Comparison of ENCODE assay signal across 8 cellular contexts in the genomic region with DNA sequence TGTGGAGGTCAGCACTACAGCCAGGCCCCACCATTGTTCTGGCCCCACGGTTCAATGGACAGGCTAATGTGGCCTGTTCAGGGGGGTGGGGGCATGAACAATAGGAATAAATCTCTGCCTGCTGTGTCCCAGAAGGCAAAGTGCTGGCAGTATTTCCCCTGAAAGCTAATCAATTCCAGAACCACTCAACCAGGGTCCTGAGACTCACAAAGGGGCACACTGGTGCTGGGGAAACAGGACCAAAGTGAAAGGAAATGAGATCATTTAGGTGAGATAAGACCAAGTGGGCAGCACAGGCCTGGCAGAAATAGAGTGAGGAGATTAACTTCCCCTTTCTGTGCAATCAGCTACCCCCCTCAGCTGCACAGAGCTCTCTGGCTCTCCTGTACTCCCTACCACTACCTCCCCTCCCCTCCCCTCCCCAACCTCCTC. TPM values are rescaled to one million over a fixed set of nuclear protein-coding genes. Genes with fewer than 3 reads are reported as not detected.
DNase-seq lines count a peak whose midpoint lies in the region; ATAC-seq and TF ChIP-seq lines count a peak whose summit lies in the region.

No MANE protein-coding gene starts in this region.

- H3K9me2 ChIP-seq in Karpas-422 (replicated peaks; ENCODE audit: insufficient read depth, low read length) = no peaks in the 10 kb centered on the region

- H3K4me3 Mint-ChIP-seq in activated CD8-positive, alpha-beta memory T cell treated with anti-CD3 and anti-CD28 coated beads, Interleukin-2, amount 10 ng/mL, durations not matched to agents 7 days and 5 days = no peak overlapping the region

- ATAC-seq in GM18498 (IDR thresholded peaks at IDR 0.05; ENCODE audit: unreplicated experiment) (peak; percentile 65), GM21576 (IDR thresholded peaks at IDR 0.05; ENCODE audit: unreplicated experiment) (peak; percentile 55), left lung (no peak)
- ATAC-seq in activated CD8-positive, alpha-beta memory T cell treated with anti-CD3 and anti-CD28 coated beads, Interleukin-2, amount 10 ng/mL, durations not matched to agents 7 days and 5 days = no peak

- H3K4me1 ChIP-seq in Karpas-422 (ENCODE audit: low read length) (peaks cover 52% of the 10 kb centered on the region), right atrium auricular region (peaks cover 0 to 13% of the 10 kb centered on the region in 2 donors), left lung (no peaks in the 10 kb centered on the region), colonic mucosa (no peaks in the 10 kb centered on the region)

- peak; percentile 95 for DNase-seq in Karpas-422
- DNase-seq in epithelial cell of proximal tubule (ENCODE audit: low read depth) = peak; percentile 35
- DNase-seq in right atrium auricular region (ENCODE audit: low spot score) = no peak
- DNase-seq in activated CD8-positive, alpha-beta memory T cell treated with anti-CD3 and anti-CD28 coated beads, Interleukin-2, amount 10 ng/mL, durations not matched to agents 7 days and 5 days = no peak
- no peak for DNase-seq in left lung
- no peak for DNase-seq in colonic mucosa

- H3K27ac ChIP-seq in Karpas-422 (ENCODE audit: low read length) = peak overlapping the region; percentile 88
- no peak overlapping the region for H3K27ac ChIP-seq in right atrium auricular region
- H3K27ac ChIP-seq in left lung = no peak overlapping the region
- no peak overlapping the region for H3K27ac ChIP-seq in colonic mucosa

- H3K27me3 ChIP-seq in Karpas-422 (ENCODE audit: low read length) (no peaks in the 10 kb centered on the region), right atrium auricular region (no peaks in the 10 kb centered on the region), left lung (no peaks in the 10 kb centered on the region), colonic mucosa (no peaks in the 10 kb centered on the region)

- no peak overlapping the region for H3K27ac Mint-ChIP-seq in activated CD8-positive, alpha-beta memory T cell treated with anti-CD3 and anti-CD28 coated beads, Interleukin-2, amount 10 ng/mL, durations not matched to agents 7 days and 5 days

- H3K9me3 ChIP-seq in Karpas-422 (ENCODE audit: low read length) (no peaks in the 10 kb centered on the region), right atrium auricular region (no peaks in the 10 kb centered on the region), left lung (no peaks in the 10 kb centered on the region), colonic mucosa (no peaks in the 10 kb centered on the region)

- no peak for TF ChIP-seq CTCF in epithelial cell of proximal tubule (conservative IDR thresholded peaks at IDR 0.05; ENCODE audit: low read depth, low read length)
- TF ChIP-seq CTCF in right atrium auricular region (IDR thresholded peaks at IDR 0.05) = no peak
- TF ChIP-seq CTCF in left lung (IDR thresholded peaks at IDR 0.05) = no peak
- TF ChIP-seq CTCF in colonic mucosa (IDR thresholded peaks at IDR 0.05) = no peak

- intact Hi-C loops in left lung (cut with DNase I) = loop anchor here in 1 of 2 donors (10.0 kb wide), 1 partner anchor 548 kb away; no protein-coding TSS in a partner anchor
- intact Hi-C loops in colonic mucosa (cut with DNase I) = no loop called here

- H3K27me3 Mint-ChIP-seq in activated CD8-positive, alpha-beta memory T cell treated with anti-CD3 and anti-CD28 coated beads, Interleukin-2, amount 10 ng/mL, durations not matched to agents 7 days and 5 days = no peaks in the 10 kb centered on the region

- H3K4me3 ChIP-seq in Karpas-422 (ENCODE audit: low read length) (peak overlapping the region; percentile 25), epithelial cell of proximal tubule (ENCODE audit: low read depth, low read length) (no peak overlapping the region), right atrium auricular region (no peak overlapping the region), left lung (no peak overlapping the region), colonic mucosa (no peak overlapping the region)

- CTCF ChIA-PET in activated CD8-positive, alpha-beta memory T cell treated with anti-CD3 and anti-CD28 coated beads, Interleukin-2, amount 10 ng/mL, durations not matched to agents 7 days and 5 days (lab: Charles Lee) = no interaction called here

- no peaks in the 10 kb centered on the region for H3K79me2 ChIP-seq in Karpas-422 (ENCODE audit: low read length)

- H3K9me3 Mint-ChIP-seq in activated CD8-positive, alpha-beta memory T cell treated with anti-CD3 and anti-CD28 coated beads, Interleukin-2, amount 10 ng/mL, durations not matched to agents 7 days and 5 days (ENCODE audit: low read depth) = no peaks in the 10 kb centered on the region

- H3K36me3 ChIP-seq in Karpas-422 (ENCODE audit: insufficient read depth, low read length) (no peaks in the 10 kb centered on the region), right atrium auricular region (no peaks in the 10 kb centered on the region), left lung (no peaks in the 10 kb centered on the region), colonic mucosa (no peaks in the 10 kb centered on the region)

- H3K4me2 ChIP-seq in Karpas-422 (ENCODE audit: low read depth, low read length, poor library complexity, severe bottlenecking) = peak overlapping the region; percentile 54

- H4K20me1 ChIP-seq in Karpas-422 (ENCODE audit: insufficient read depth, low read depth, low read length) = no peaks in the 10 kb centered on the region

- peak overlapping the region; percentile 4; the same call in 1 of the 2 replicates for H2AFZ ChIP-seq in Karpas-422 (ENCODE audit: low read length)

- H3K4me1 Mint-ChIP-seq in activated CD8-positive, alpha-beta memory T cell treated with anti-CD3 and anti-CD28 coated beads, Interleukin-2, amount 10 ng/mL, durations not matched to agents 7 days and 5 days = peaks cover 27% of the 10 kb centered on the region

- H3K9ac ChIP-seq in Karpas-422 (ENCODE audit: low read length) (peak overlapping the region; percentile 55), colonic mucosa (ENCODE audit: low read depth in 2 of 2, low read length in 2 of 2) (no peak overlapping the region)

- H3K36me3 Mint-ChIP-seq in activated CD8-positive, alpha-beta memory T cell treated with anti-CD3 and anti-CD28 coated beads, Interleukin-2, amount 10 ng/mL, durations not matched to agents 7 days and 5 days = peaks cover 10% of the 10 kb centered on the region

RNA-seq across cellular contexts. Expression of gene CRYGS, which starts 11.5 kb away (rescaled TPM):
- 12.2 and 18.4 TPM in 2 replicates for total RNA-seq in Karpas-422 (2014; rRNA removed; shearing (Covaris generic); ENCODE audit: low replicate concordance)
- total RNA-seq in epithelial cell of proximal tubule (0.43 TPM in 1 of 2 replicates, not detected in the other), right atrium auricular region (under 1 TPM in 1 of 2 donors, not detected in 1; 0.67 TPM), left lung (1 to 10 TPM; 1.8 to 3.7 TPM), colonic mucosa (1 to 10 TPM; 2.3 to 2.6 TPM)
- 1 to 10 TPM; 3.8 to 4.7 TPM for total RNA-seq in activated CD8-positive, alpha-beta memory T cell treated with anti-CD3 and anti-CD28 coated beads, Interleukin-2, amount 10 ng/mL, durations not matched to agents 7 days and 5 days

RNA-seq across cellular contexts. Expression of gene TBCCD1, which starts 34.5 kb away (rescaled TPM):
- total RNA-seq in Karpas-422 (2014; rRNA removed; shearing (Covaris generic); ENCODE audit: low replicate concordance) = 20.6 and 38.7 TPM in 2 replicates
- 10.8 and 14.9 TPM in 2 replicates for total RNA-seq in epithelial cell of proximal tubule
- 10 to 100 TPM in 1 of 2 donors, 1 to 10 TPM in 1; 8.6 to 10.3 TPM for total RNA-seq in right atrium auricular region
- 10 to 100 TPM; 16.6 to 17.5 TPM for total RNA-seq in activated CD8-positive, alpha-beta memory T cell treated with anti-CD3 and anti-CD28 coated beads, Interleukin-2, amount 10 ng/mL, durations not matched to agents 7 days and 5 days
- total RNA-seq in left lung = 10 to 100 TPM; 11.6 to 12.1 TPM
- total RNA-seq in colonic mucosa = 10 to 100 TPM; 10.4 to 14.3 TPM

RNA-seq across cellular contexts. Expression of gene DNAJB11, which starts 37.9 kb away (rescaled TPM):
- 103 and 127 TPM in 2 replicates for total RNA-seq in Karpas-422 (2014; rRNA removed; shearing (Covaris generic); ENCODE audit: low replicate concordance)
- total RNA-seq in epithelial cell of proximal tubule (76.7 and 96.3 TPM in 2 replicates), right atrium auricular region (10 to 100 TPM; 39.1 to 39.3 TPM), left lung (10 to 100 TPM; 46.8 to 78.3 TPM), colonic mucosa (10 to 100 TPM; 54.7 to 72.5 TPM)
- total RNA-seq in activated CD8-positive, alpha-beta memory T cell treated with anti-CD3 and anti-CD28 coated beads, Interleukin-2, amount 10 ng/mL, durations not matched to agents 7 days and 5 days = 10 to 100 TPM; 48.6 to 61.3 TPM

Comparison
In these comparisons a context has a peak if more than half of its experiments do, and no peak if none do; other contexts are left out.
1. ATAC-seq: peak in GM18498 (single experiment) and GM21576 (single experiment); none in activated CD8-positive, alpha-beta memory T cell treated with anti-CD3 and anti-CD28 coated beads, Interleukin-2, amount 10 ng/mL, durations not matched to agents 7 days and 5 days (single experiment) and left lung (single experiment).
2. DNase-seq: peak in Karpas-422 (single experiment) and epithelial cell of proximal tubule (single experiment); none in right atrium auricular region (single experiment), activated CD8-positive, alpha-beta memory T cell treated with anti-CD3 and anti-CD28 coated beads, Interleukin-2, amount 10 ng/mL, durations not matched to agents 7 days and 5 days (single experiment), left lung (0 of 2) and colonic mucosa (single experiment).